In genomic region chr12:55930771-55931316, GRCh38 we compare ENCODE assay signal across 8 cellular contexts. TPM values are rescaled to one million over a fixed set of nuclear protein-coding genes. Genes with fewer than 3 reads are reported as not detected.
DNase-seq lines count a peak whose midpoint lies in the region; ATAC-seq and TF ChIP-seq lines count a peak whose summit lies in the region.

DGKA (plus strand) TSS chr12:55931162; CDS start chr12:55936504, 5,342 bp downstream.

- no peak for TF ChIP-seq EP300 in suprapubic skin (IDR thresholded peaks at IDR 0.05)

- H3K4me3 ChIP-seq in HUES48 (ENCODE audit: low read depth, low read length), result peak within 1 kb of the TSS; percentile 60
- H3K4me3 ChIP-seq in fibroblast of pulmonary artery (replicated peaks; ENCODE audit: low read depth, low read length), result peak within 1 kb of the TSS; percentile 68
- H3K4me3 ChIP-seq in neutrophil (ENCODE audit: low read depth in 1 of 2, low read length in 1 of 2), result peak within 1 kb of the TSS; percentile 76 to 86
- H3K4me3 ChIP-seq in suprapubic skin, result peak within 1 kb of the TSS; percentile 67

- H3K27ac ChIP-seq in HUES48 (ENCODE audit: low read depth, low read length) (peak within 1 kb of the TSS; percentile 21), RWPE1 (peak within 1 kb of the TSS; percentile 99), neutrophil (peak within 1 kb of the TSS; percentile 95), suprapubic skin (peak within 1 kb of the TSS; percentile 98)

- POLR2A ChIA-PET in RWPE1 (lab: Yijun Ruan, JAX; ENCODE audit: low non-redundant PET), result no interaction called here

- TF ChIP-seq POLR2A in suprapubic skin (IDR thresholded peaks at IDR 0.05), result no peak

- no peak for ATAC-seq in GM21526 (IDR thresholded peaks at IDR 0.05; ENCODE audit: low FRiP score, unreplicated experiment)

- peak; percentile 78 for TF ChIP-seq CTCF in RWPE1 (conservative IDR thresholded peaks at IDR 0.05; ENCODE audit: low read depth)
- TF ChIP-seq CTCF in fibroblast of pulmonary artery (IDR thresholded peaks at IDR 0.05; ENCODE audit: low read length, missing control alignments), result peak; percentile 73
- no peak for TF ChIP-seq CTCF in neutrophil (IDR thresholded peaks at IDR 0.05)
- TF ChIP-seq CTCF in suprapubic skin (IDR thresholded peaks at IDR 0.05), result peak; percentile 46 to 54

- H3K36me3 Mint-ChIP-seq in activated T-helper 2 cell treated with anti-CD3 and anti-CD28 coated beads, Interferon-gamma antibody, Interleukin-2, Interleukin-4, amounts not matched to agents 10 μg/mL and 5 μg/mL and 100 μg/mL, durations not matched to agents 14 hours and 24 hours and 36 hours (ENCODE audit: low read depth), result peaks cover 43% of the 10 kb centered on the region

- intact Hi-C loops in activated T-helper 2 cell treated with anti-CD3 and anti-CD28 coated beads, Interferon-gamma antibody, Interleukin-2, Interleukin-4, amounts not matched to agents 10 μg/mL and 5 μg/mL and 100 μg/mL, durations not matched to agents 14 hours and 24 hours and 36 hours (cut with micrococcal nuclease), result loop anchor here (1.0 to 5.0 kb wide), 4 partner anchors 9 to 949 kb away; partner anchors contain the start of genes SUOX and TESPA1

- peaks cover 55% of the 10 kb centered on the region for H3K4me1 Mint-ChIP-seq in activated T-helper 2 cell treated with anti-CD3 and anti-CD28 coated beads, Interferon-gamma antibody, Interleukin-2, Interleukin-4, amounts not matched to agents 10 μg/mL and 5 μg/mL and 100 μg/mL, durations not matched to agents 14 hours and 24 hours and 36 hours (ENCODE audit: low read depth)

- no peak within 1 kb of the TSS for H3K9ac ChIP-seq in HUES48 (ENCODE audit: low read depth, low read length)

- H3K36me3 ChIP-seq in HUES48 (ENCODE audit: control insufficient read depth, insufficient read depth, low read length) (no peaks in the 10 kb centered on the region), neutrophil (no peaks in the 10 kb centered on the region), suprapubic skin (no peaks in the 10 kb centered on the region)

- CTCF ChIA-PET in RWPE1 (lab: Yijun Ruan, JAX), result interaction anchor here (0.5 to 1.5 kb wide), 7 partner anchors 9 to 248 kb away, joined by 3 to 6 read pairs (median 3); no protein-coding TSS in a partner anchor

- peak within 1 kb of the TSS; percentile 99 for H3K4me3 Mint-ChIP-seq in activated T-helper 2 cell treated with anti-CD3 and anti-CD28 coated beads, Interferon-gamma antibody, Interleukin-2, Interleukin-4, amounts not matched to agents 10 μg/mL and 5 μg/mL and 100 μg/mL, durations not matched to agents 14 hours and 24 hours and 36 hours (ENCODE audit: low read depth)

- H3K4me1 ChIP-seq in HUES48 (ENCODE audit: control insufficient read depth, insufficient read depth, low read length) (peaks cover 20% of the 10 kb centered on the region), neutrophil (ENCODE audit: control insufficient read depth in 1 of 2, insufficient read depth in 1 of 2, low read depth in 1 of 2, low read length in 1 of 2) (peaks cover 72 to 73% of the 10 kb centered on the region in 2 experiments), suprapubic skin (peaks cover 81% of the 10 kb centered on the region)

- H3K9me3 Mint-ChIP-seq in activated T-helper 2 cell treated with anti-CD3 and anti-CD28 coated beads, Interferon-gamma antibody, Interleukin-2, Interleukin-4, amounts not matched to agents 10 μg/mL and 5 μg/mL and 100 μg/mL, durations not matched to agents 14 hours and 24 hours and 36 hours, result no peaks in the 10 kb centered on the region

- 18% methylated on average over 3 of the region's 3 CpGs for WGBS in suprapubic skin

- DNase-seq in Daoy (ENCODE audit: low read depth), result peak; percentile 41
- DNase-seq in RWPE1 (ENCODE audit: low spot score), result peak; percentile 77
- DNase-seq in activated T-helper 2 cell treated with anti-CD3 and anti-CD28 coated beads, Interferon-gamma antibody, Interleukin-2, Interleukin-4, amounts not matched to agents 10 μg/mL and 5 μg/mL and 100 μg/mL, durations not matched to agents 14 hours and 24 hours and 36 hours (ENCODE audit: low spot score), result peak; percentile 71
- DNase-seq in fibroblast of pulmonary artery (ENCODE audit: low read depth), result peak; percentile 85
- DNase-seq in suprapubic skin (ENCODE audit: low spot score in 2 of 2), result peak in 1 of 2 donors; percentile 76

- peak within 1 kb of the TSS; percentile 98 for H3K27ac Mint-ChIP-seq in activated T-helper 2 cell treated with anti-CD3 and anti-CD28 coated beads, Interferon-gamma antibody, Interleukin-2, Interleukin-4, amounts not matched to agents 10 μg/mL and 5 μg/mL and 100 μg/mL, durations not matched to agents 14 hours and 24 hours and 36 hours

- H3K27me3 ChIP-seq in HUES48 (ENCODE audit: control insufficient read depth, insufficient read depth, low read length) (peaks cover 20% of the 10 kb centered on the region), neutrophil (no peaks in the 10 kb centered on the region), suprapubic skin (no peaks in the 10 kb centered on the region)

- H3K9me3 ChIP-seq in HUES48 (ENCODE audit: control insufficient read depth, insufficient read depth, low read length), result no peaks in the 10 kb centered on the region
- H3K9me3 ChIP-seq in neutrophil, result no peaks in the 10 kb centered on the region
- H3K9me3 ChIP-seq in suprapubic skin, result no peaks in the 10 kb centered on the region

- H3K27me3 Mint-ChIP-seq in activated T-helper 2 cell treated with anti-CD3 and anti-CD28 coated beads, Interferon-gamma antibody, Interleukin-2, Interleukin-4, amounts not matched to agents 10 μg/mL and 5 μg/mL and 100 μg/mL, durations not matched to agents 14 hours and 24 hours and 36 hours (ENCODE audit: low read depth), result no peaks in the 10 kb centered on the region

RNA-seq across cellular contexts. Expression of gene DGKA, which starts in this region (rescaled TPM):
- total RNA-seq in Daoy (2014; rRNA removed; shearing (Covaris generic)), result 14.5 and 58.4 TPM in 2 replicates
- total RNA-seq in activated T-helper 2 cell treated with anti-CD3 and anti-CD28 coated beads, Interferon-gamma antibody, Interleukin-2, Interleukin-4, amounts not matched to agents 10 μg/mL and 5 μg/mL and 100 μg/mL, durations not matched to agents 14 hours and 24 hours and 36 hours, result 218 and 242 TPM in 2 replicates
- total RNA-seq in suprapubic skin, result 100 to 1,000 TPM; 185 to 556 (median 198) TPM

Comparison
In these comparisons a context has a peak if more than half of its experiments do, and no peak if none do; other contexts are left out.
1. H3K27ac ChIP-seq: peak in every context shown above with its lines; median percentile 99 in RWPE1; 98 in suprapubic skin; 95 in neutrophil; 21 in HUES48.